Comparison of ENCODE assay signal across 24 cellular contexts in genomic region chr15:97915261-97915660, GRCh38.
"Had no signal": no experiment of that assay in that cellular context is flagged by ENCODE, and none has a peak within 500 bp of the region (broad histone marks: within the 10 kb centered on the region; RNA-seq: fewer than 3 reads in every experiment).

No MANE protein-coding gene starts in this region.

- H3K27me3 ChIP-seq: colonic mucosa, pancreas, right lobe of liver, vagina had no signal

- H3K9me3 ChIP-seq: colonic mucosa, esophagus squamous epithelium, lower lobe of right lung, neutrophil, pancreas, right lobe of liver, suprapubic skin, vagina had no signal

- H3K27ac ChIP-seq: colonic mucosa, esophagus squamous epithelium, lower lobe of right lung, neutrophil, pancreas, right lobe of liver, suprapubic skin, vagina had no signal

- H3K27ac Mint-ChIP-seq: dendritic cell treated with granulocyte-macrophage colony-stimulating factor and Interleukin-4, amounts not matched to agents 40 ng/mL and 50 ng/mL, for 4 days; endodermal cell; immature natural killer cell; natural killer cell; progenitor cell of endocrine pancreas had no signal

- H3K4me2 ChIP-seq: smooth muscle cell had no signal

- H3K4me3 ChIP-seq: colonic mucosa, esophagus squamous epithelium, lower lobe of right lung, pancreas, right lobe of liver, smooth muscle cell, suprapubic skin, vagina had no signal

- H3K4me1 Mint-ChIP-seq: endodermal cell; immature natural killer cell; natural killer cell; stimulated activated naive CD8-positive, alpha-beta T cell treated with anti-CD3 and anti-CD28 coated beads, Interleukin-15, amount 100 ng/mL, for 72 hours had no signal

- H3K36me3 Mint-ChIP-seq: immature natural killer cell, natural killer cell had no signal

- H3K4me3 Mint-ChIP-seq: dendritic cell treated with granulocyte-macrophage colony-stimulating factor and Interleukin-4, amounts not matched to agents 40 ng/mL and 50 ng/mL, for 4 days; endodermal cell; immature natural killer cell; natural killer cell; stimulated activated naive CD8-positive, alpha-beta T cell treated with anti-CD3 and anti-CD28 coated beads, Interleukin-15, amount 100 ng/mL, for 72 hours had no signal

- H3K36me3 ChIP-seq: colonic mucosa, esophagus squamous epithelium, lower lobe of right lung, neutrophil, pancreas, right lobe of liver, suprapubic skin, vagina had no signal

- H3K9me3 Mint-ChIP-seq: dendritic cell treated with granulocyte-macrophage colony-stimulating factor and Interleukin-4, amounts not matched to agents 40 ng/mL and 50 ng/mL, for 4 days; endodermal cell; natural killer cell; stimulated activated naive CD8-positive, alpha-beta T cell treated with anti-CD3 and anti-CD28 coated beads, Interleukin-15, amount 100 ng/mL, for 72 hours had no signal

- ATAC-seq: left ventricle myocardium superior; lower lobe of right lung; natural killer cell; pancreas; right lobe of liver; stimulated activated naive CD8-positive, alpha-beta T cell treated with anti-CD3 and anti-CD28 coated beads, Interleukin-15, amount 100 ng/mL, for 72 hours had no signal

- DNase-seq: colonic mucosa; effector CD8-positive, alpha-beta T cell; endodermal cell; esophagus squamous epithelium; hypothalamus; immature natural killer cell; islet precursor cell; left ventricle myocardium superior; lower lobe of right lung; natural killer cell; pancreas; right lobe of liver; stimulated activated CD4-positive, alpha-beta T cell treated with anti-CD3 and anti-CD28 coated beads, Interleukin-12 subunit alpha, Interleukin-12 subunit beta, amount 100 ng/mL, for 4 hours; stimulated activated CD4-positive, alpha-beta T cell treated with anti-CD3 and anti-CD28 coated beads, Interleukin-1b, Interleukin-23, amount 100 ng/mL, for 48 hours; stimulated activated CD4-positive, alpha-beta T cell treated with anti-CD3 and anti-CD28 coated beads, Interleukin-4, amount 100 ng/mL, for 1 hour; stimulated activated CD8-positive, alpha-beta memory T cell treated with anti-CD3 and anti-CD28 coated beads, Interleukin-4, amount 100 ng/mL, for 48 hours; stimulated activated naive CD4-positive, alpha-beta T cell; stimulated activated naive CD8-positive, alpha-beta T cell treated with anti-CD3 and anti-CD28 coated beads, Interleukin-15, amount 100 ng/mL, for 72 hours had no signal

- H3K4me1 ChIP-seq: colonic mucosa, esophagus squamous epithelium, lower lobe of right lung, pancreas, right lobe of liver, suprapubic skin, vagina had no signal
